1 cellular context compared by ENCODE assay signal in genomic region chr14:73458219-73458976, GRCh38.
A peak's percentile ranks its signal among the peaks of the same experiment; 100 is the strongest.
TF ChIP-seq lines count a peak whose summit lies in the region.

Gene NUMB (minus strand): TSS chr14:73458546. CDS start chr14:73355751, 102,795 bp downstream.

TF ChIP-seq in GM12878, 131 proteins besides CTCF, POLR2A, EP300 and RAD21 (continued from another document and continues in another):
- TF ChIP-seq, protein P1, sequence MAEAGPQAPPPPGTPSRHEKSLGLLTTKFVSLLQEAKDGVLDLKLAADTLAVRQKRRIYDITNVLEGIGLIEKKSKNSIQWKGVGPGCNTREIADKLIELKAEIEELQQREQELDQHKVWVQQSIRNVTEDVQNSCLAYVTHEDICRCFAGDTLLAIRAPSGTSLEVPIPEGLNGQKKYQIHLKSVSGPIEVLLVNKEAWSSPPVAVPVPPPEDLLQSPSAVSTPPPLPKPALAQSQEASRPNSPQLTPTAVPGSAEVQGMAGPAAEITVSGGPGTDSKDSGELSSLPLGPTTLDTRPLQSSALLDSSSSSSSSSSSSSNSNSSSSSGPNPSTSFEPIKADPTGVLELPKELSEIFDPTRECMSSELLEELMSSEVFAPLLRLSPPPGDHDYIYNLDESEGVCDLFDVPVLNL (IDR thresholded peaks at IDR 0.05; ENCODE audit: low read depth, low read length) = no peak
- TF ChIP-seq CHD2 (IDR thresholded peaks at IDR 0.05; ENCODE audit: borderline replicate concordance, low read depth, low read length) (peak; percentile 96), SUPT20H (IDR thresholded peaks at IDR 0.05; ENCODE audit: borderline replicate concordance, control insufficient read depth, low read depth, low read length) (no peak), MYB (IDR thresholded peaks at IDR 0.05; ENCODE audit: borderline replicate concordance, low read depth, low read length) (no peak), ZNF207 (IDR thresholded peaks at IDR 0.05; ENCODE audit: borderline replicate concordance) (no peak), SMAD5 (IDR thresholded peaks at IDR 0.05; ENCODE audit: low read depth) (0 out of 2 replicates have a peak, but pooled peaks have one; percentile 14), BMI1 (IDR thresholded peaks at IDR 0.05; ENCODE audit: borderline replicate concordance) (peak; percentile 62; the same call in 1 of the 2 replicates), NFYA (IDR thresholded peaks at IDR 0.05; ENCODE audit: borderline replicate concordance, low read depth, low read length) (peak; percentile 77), POU2F2 (IDR thresholded peaks at IDR 0.05; ENCODE audit: borderline replicate concordance, low read depth, low read length) (no peak; the same call in 1 of the 3 replicates), SUZ12 (IDR thresholded peaks at IDR 0.05; ENCODE audit: unreplicated experiment) (no peak), SREBF1 (IDR thresholded peaks at IDR 0.05; ENCODE audit: low read length) (no peak), BCLAF1 (IDR thresholded peaks at IDR 0.05) (no peak), NFIC (IDR thresholded peaks at IDR 0.05; ENCODE audit: low read depth, low read length) (no peak), CHD4 (IDR thresholded peaks at IDR 0.05) (no peak), STAT3 (IDR thresholded peaks at IDR 0.05; ENCODE audit: low read depth, low read length) (no peak), RELA (IDR thresholded peaks at IDR 0.05; ENCODE audit: borderline replicate concordance, partially characterized antibody) (no peak), IKZF1 (conservative IDR thresholded peaks at IDR 0.05) (peak; percentile 22; the same call in 1 of the 2 replicates), BHLHE40 (IDR thresholded peaks at IDR 0.05; ENCODE audit: borderline replicate concordance in 1 of 2, low read depth in 2 of 2, low read length in 1 of 2) (peak in 1 of 2 experiments; percentile 44; a peak in 2 of 4 replicates), PRDM15 (CRISPR knock-in tag; IDR thresholded peaks at IDR 0.05) (no peak), SMC3 (IDR thresholded peaks at IDR 0.05; ENCODE audit: borderline replicate concordance, low read length) (no peak), NBN (IDR thresholded peaks at IDR 0.05) (peak; percentile 54; the same call in 1 of the 2 replicates), SP1 (IDR thresholded peaks at IDR 0.05; ENCODE audit: low read depth, low read length) (peak; percentile 98), WRNIP1 (IDR thresholded peaks at IDR 0.05; ENCODE audit: borderline replicate concordance, low read depth, low read length) (no peak), GABPA (IDR thresholded peaks at IDR 0.05; ENCODE audit: low read depth) (no peak), SMARCA5 (IDR thresholded peaks at IDR 0.05) (0 out of 2 replicates have a peak, but pooled peaks have one; percentile 46), SRF (IDR thresholded peaks at IDR 0.05; ENCODE audit: low read depth in 2 of 2, low read length in 2 of 2) (peak in 1 of 2 experiments; percentile 65; a peak in 1 of 4 replicates), MXI1 (IDR thresholded peaks at IDR 0.05; ENCODE audit: low read depth, low read length) (no peak; the same call in none of the 2 replicates), STAT1 (conservative IDR thresholded peaks at IDR 0.05) (no peak), POLR2AphosphoS5 (IDR thresholded peaks at IDR 0.05; ENCODE audit: low read length) (peak; percentile 77; the same call in 1 of the 2 replicates), TCF7 (IDR thresholded peaks at IDR 0.05; ENCODE audit: borderline replicate concordance) (no peak), JUNB (IDR thresholded peaks at IDR 0.05) (no peak), DPF2 (IDR thresholded peaks at IDR 0.05) (peak; percentile 100), RBBP5 (conservative IDR thresholded peaks at IDR 0.05) (no peak), ZNF24 (IDR thresholded peaks at IDR 0.05) (no peak), RB1 (IDR thresholded peaks at IDR 0.05; ENCODE audit: borderline replicate concordance) (peak; percentile 24; the same call in 1 of the 2 replicates), CREB1 (IDR thresholded peaks at IDR 0.05; ENCODE audit: low read depth) (peak; percentile 93), KAT2A (conservative IDR thresholded peaks at IDR 0.05; ENCODE audit: control insufficient read depth, low read depth, low read length) (no peak), BRCA1 (IDR thresholded peaks at IDR 0.05; ENCODE audit: low read depth, low read length) (no peak), JUND (IDR thresholded peaks at IDR 0.05; ENCODE audit: low read depth, low read length) (no peak), ZNF217 (IDR thresholded peaks at IDR 0.05) (no peak; the same call in 1 of the 2 replicates), YY1 (IDR thresholded peaks at IDR 0.05; ENCODE audit: low read depth, low read length) (no peak), HSF1 (IDR thresholded peaks at IDR 0.05; ENCODE audit: low read depth, low read length) (no peak), NFXL1 (IDR thresholded peaks at IDR 0.05; ENCODE audit: borderline replicate concordance) (no peak), SIX5 (IDR thresholded peaks at IDR 0.05; ENCODE audit: low read depth, low read length, severe bottlenecking) (no peak), CBFB (IDR thresholded peaks at IDR 0.05; ENCODE audit: low read depth) (no peak; the same call in 1 of the 2 replicates), KDM1A (IDR thresholded peaks at IDR 0.05; ENCODE audit: borderline replicate concordance) (no peak), RUNX3 (IDR thresholded peaks at IDR 0.05; ENCODE audit: low read length) (peak; percentile 62; the same call in 1 of the 2 replicates), ATF7 (IDR thresholded peaks at IDR 0.05; ENCODE audit: low read depth) (peak; percentile 78), ZNF274 (IDR thresholded peaks at IDR 0.05; ENCODE audit: insufficient read depth, insufficient read length) (no peak), NR2F1 (conservative IDR thresholded peaks at IDR 0.05) (peak; percentile 78), ASH2L (IDR thresholded peaks at IDR 0.05; ENCODE audit: borderline replicate concordance, low read depth) (peak; percentile 60; the same call in 1 of the 2 replicates), KLF5 (IDR thresholded peaks at IDR 0.05; ENCODE audit: partially characterized antibody) (peak; percentile 90), GATAD2B (conservative IDR thresholded peaks at IDR 0.05; ENCODE audit: low read depth) (peak; percentile 69; the same call in 1 of the 2 replicates), HDGF (IDR thresholded peaks at IDR 0.05) (peak; percentile 79; the same call in 1 of the 2 replicates), MTA2 (IDR thresholded peaks at IDR 0.05; ENCODE audit: low read depth) (no peak), MEF2A (IDR thresholded peaks at IDR 0.05; ENCODE audit: insufficient read depth, low read depth, low read length) (no peak), RAD51 (IDR thresholded peaks at IDR 0.05) (no peak), HDAC6 (IDR thresholded peaks at IDR 0.05; ENCODE audit: unreplicated experiment) (no peak), FOXM1 (IDR thresholded peaks at IDR 0.05; ENCODE audit: low read depth, low read length) (no peak), PAX8 (IDR thresholded peaks at IDR 0.05) (no peak), RCOR1 (conservative IDR thresholded peaks at IDR 0.05; ENCODE audit: low read depth, low read length) (no peak), LARP7 (IDR thresholded peaks at IDR 0.05) (no peak), CHD1 (IDR thresholded peaks at IDR 0.05; ENCODE audit: low read depth, low read length) (peak; percentile 40; the same call in 1 of the 2 replicates), EED (IDR thresholded peaks at IDR 0.05; ENCODE audit: low read depth) (no peak), YBX1 (IDR thresholded peaks at IDR 0.05) (no peak), NRF1 (conservative IDR thresholded peaks at IDR 0.05; ENCODE audit: low read depth, low read length) (peak; percentile 40), CREM (IDR thresholded peaks at IDR 0.05; ENCODE audit: low read depth) (peak; percentile 91), SMAD1 (IDR thresholded peaks at IDR 0.05; ENCODE audit: low read depth, partially characterized antibody) (peak; percentile 26)
- TF ChIP-seq, protein P2, sequence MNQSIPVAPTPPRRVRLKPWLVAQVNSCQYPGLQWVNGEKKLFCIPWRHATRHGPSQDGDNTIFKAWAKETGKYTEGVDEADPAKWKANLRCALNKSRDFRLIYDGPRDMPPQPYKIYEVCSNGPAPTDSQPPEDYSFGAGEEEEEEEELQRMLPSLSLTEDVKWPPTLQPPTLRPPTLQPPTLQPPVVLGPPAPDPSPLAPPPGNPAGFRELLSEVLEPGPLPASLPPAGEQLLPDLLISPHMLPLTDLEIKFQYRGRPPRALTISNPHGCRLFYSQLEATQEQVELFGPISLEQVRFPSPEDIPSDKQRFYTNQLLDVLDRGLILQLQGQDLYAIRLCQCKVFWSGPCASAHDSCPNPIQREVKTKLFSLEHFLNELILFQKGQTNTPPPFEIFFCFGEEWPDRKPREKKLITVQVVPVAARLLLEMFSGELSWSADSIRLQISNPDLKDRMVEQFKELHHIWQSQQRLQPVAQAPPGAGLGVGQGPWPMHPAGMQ (IDR thresholded peaks at IDR 0.05; ENCODE audit: borderline replicate concordance) = no peak
- TF ChIP-seq, protein P3, sequence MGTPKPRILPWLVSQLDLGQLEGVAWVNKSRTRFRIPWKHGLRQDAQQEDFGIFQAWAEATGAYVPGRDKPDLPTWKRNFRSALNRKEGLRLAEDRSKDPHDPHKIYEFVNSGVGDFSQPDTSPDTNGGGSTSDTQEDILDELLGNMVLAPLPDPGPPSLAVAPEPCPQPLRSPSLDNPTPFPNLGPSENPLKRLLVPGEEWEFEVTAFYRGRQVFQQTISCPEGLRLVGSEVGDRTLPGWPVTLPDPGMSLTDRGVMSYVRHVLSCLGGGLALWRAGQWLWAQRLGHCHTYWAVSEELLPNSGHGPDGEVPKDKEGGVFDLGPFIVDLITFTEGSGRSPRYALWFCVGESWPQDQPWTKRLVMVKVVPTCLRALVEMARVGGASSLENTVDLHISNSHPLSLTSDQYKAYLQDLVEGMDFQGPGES (IDR thresholded peaks at IDR 0.05) = peak; percentile 98
- TF ChIP-seq, protein P4, sequence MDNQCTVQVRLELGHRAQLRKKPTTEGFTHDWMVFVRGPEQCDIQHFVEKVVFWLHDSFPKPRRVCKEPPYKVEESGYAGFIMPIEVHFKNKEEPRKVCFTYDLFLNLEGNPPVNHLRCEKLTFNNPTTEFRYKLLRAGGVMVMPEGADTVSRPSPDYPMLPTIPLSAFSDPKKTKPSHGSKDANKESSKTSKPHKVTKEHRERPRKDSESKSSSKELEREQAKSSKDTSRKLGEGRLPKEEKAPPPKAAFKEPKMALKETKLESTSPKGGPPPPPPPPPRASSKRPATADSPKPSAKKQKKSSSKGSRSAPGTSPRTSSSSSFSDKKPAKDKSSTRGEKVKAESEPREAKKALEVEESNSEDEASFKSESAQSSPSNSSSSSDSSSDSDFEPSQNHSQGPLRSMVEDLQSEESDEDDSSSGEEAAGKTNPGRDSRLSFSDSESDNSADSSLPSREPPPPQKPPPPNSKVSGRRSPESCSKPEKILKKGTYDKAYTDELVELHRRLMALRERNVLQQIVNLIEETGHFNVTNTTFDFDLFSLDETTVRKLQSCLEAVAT (IDR thresholded peaks at IDR 0.05) = no peak
